ENCODE assay signal across 1 cellular context in genomic region chr19:11260996-11261395, GRCh38.
A peak's percentile ranks its signal among the peaks of the same experiment; 100 is the strongest.
TF ChIP-seq lines count a peak whose summit lies in the region.

No MANE protein-coding gene starts in this region.

TF ChIP-seq in K562, 482 proteins besides CTCF, POLR2A, EP300 and RAD21:
- TF ChIP-seq ELK3 (CRISPR knock-in tag; IDR thresholded peaks at IDR 0.05) (no peak), PTBP1 (IDR thresholded peaks at IDR 0.05; ENCODE audit: low read depth, low read length) (0 out of 2 replicates have a peak, but pooled peaks have one; percentile 39), KDM1A (IDR thresholded peaks at IDR 0.05) (peak; percentile 62 to 72), SMARCA5 (IDR thresholded peaks at IDR 0.05) (peak; percentile 79), HDAC2 (IDR thresholded peaks at IDR 0.05) (0 out of 2 replicates have a peak, but pooled peaks have one; percentile 16), BCOR (IDR thresholded peaks at IDR 0.05) (peak; percentile 86), RBFOX2 (IDR thresholded peaks at IDR 0.05; ENCODE audit: low read depth, low read length) (no peak), RBM25 (IDR thresholded peaks at IDR 0.05; ENCODE audit: low read depth, low read length, severe bottlenecking) (peak; percentile 83)
